ENCODE assay signal across 29 cellular contexts in the genomic region with DNA sequence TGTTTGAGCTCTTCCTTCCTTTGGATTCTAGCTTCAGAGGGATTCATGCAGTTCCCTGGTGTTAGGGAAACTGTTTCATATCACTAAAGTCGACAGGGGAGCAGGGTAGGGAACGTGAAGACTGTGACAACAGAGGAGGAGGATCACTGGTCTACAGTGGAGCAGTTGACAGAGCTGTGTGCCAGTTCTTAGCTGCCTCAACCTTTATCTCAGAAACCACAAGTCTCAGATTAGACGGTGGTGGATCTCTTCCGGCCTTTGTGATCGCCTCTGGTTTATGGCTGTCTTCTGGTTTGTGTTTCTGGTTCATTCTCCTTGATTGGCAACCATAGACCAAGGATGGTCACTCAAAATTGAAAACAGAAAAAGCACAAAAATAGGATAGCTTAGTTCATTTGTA.
"Had no signal": no experiment of that assay in that cellular context is flagged by ENCODE, and none has a peak within 500 bp of the region (broad histone marks: within the 10 kb centered on the region; RNA-seq: fewer than 3 reads in every experiment).

No MANE protein-coding gene starts in this region.

- H3K27me3 Mint-ChIP-seq: naive thymus-derived CD8-positive, alpha-beta T cell; T-helper 17 cell had no signal

- H3K79me2 ChIP-seq: parathyroid adenoma had no signal

- DNase-seq: activated CD4-positive, alpha-beta T cell treated with anti-CD3 and anti-CD28 coated beads for 48 hours; activated CD4-positive, alpha-beta T cell treated with anti-CD3 and anti-CD28 coated beads, Interleukin-2, amount 50 U/mL, for 48 hours; activated CD8-positive, alpha-beta memory T cell treated with anti-CD3 and anti-CD28 coated beads for 24 hours; activated effector memory CD4-positive, alpha-beta T cell treated with Interleukin-2 at 50 U/mL for 16 hours; activated naive CD4-positive, alpha-beta T cell treated with Interleukin-2 at 50 U/mL for 16 hours; aorta; body of pancreas; effector CD8-positive, alpha-beta T cell; gastrocnemius medialis; glutamatergic neuron; left cardiac atrium; left ventricle myocardium superior; midbrain; naive thymus-derived CD8-positive, alpha-beta T cell; occipital lobe; psoas muscle; spleen; stimulated activated naive CD4-positive, alpha-beta T cell; T-helper 17 cell; tibial artery; upper lobe of right lung had no signal

- H3K4me3 Mint-ChIP-seq: activated naive CD8-positive, alpha-beta T cell; naive thymus-derived CD8-positive, alpha-beta T cell; neural crest cell; T-helper 17 cell had no signal

- H3K9me3 ChIP-seq: body of pancreas, gastrocnemius medialis, psoas muscle, spleen, suprapubic skin, tibial artery, upper lobe of right lung had no signal

- H3K36me3 ChIP-seq: gastrocnemius medialis, spleen, suprapubic skin, tibial artery, upper lobe of right lung had no signal

- H2AFZ ChIP-seq: parathyroid adenoma had no signal

- H3K4me3 ChIP-seq: body of pancreas, gastrocnemius medialis, psoas muscle, spleen, suprapubic skin, tibial artery, upper lobe of right lung had no signal

- H3K9ac ChIP-seq: parathyroid adenoma had no signal

- ATAC-seq: activated CD4-positive, CD25-positive, alpha-beta regulatory T cell treated with anti-CD3 and anti-CD28 coated beads, Interleukin-2, amount 50 U/mL, for 24 hours; body of pancreas; gastrocnemius medialis; left cardiac atrium; left ventricle myocardium superior; naive thymus-derived CD8-positive, alpha-beta T cell; psoas muscle; T-helper 17 cell; upper lobe of right lung had no signal

- H3K4me1 ChIP-seq: body of pancreas, gastrocnemius medialis, parathyroid adenoma, psoas muscle, spleen, suprapubic skin, tibial artery, upper lobe of right lung had no signal

- H3K27ac Mint-ChIP-seq: activated naive CD8-positive, alpha-beta T cell; naive thymus-derived CD8-positive, alpha-beta T cell; T-helper 17 cell had no signal

- H3K27ac ChIP-seq: body of pancreas, gastrocnemius medialis, parathyroid adenoma, psoas muscle, spleen, suprapubic skin, tibial artery, upper lobe of right lung had no signal

- H3K27me3 ChIP-seq: body of pancreas, gastrocnemius medialis, spleen, suprapubic skin, tibial artery, upper lobe of right lung had no signal

- FAIRE-seq: colon, endometrium, keratinocyte had no signal

- H3K36me3 Mint-ChIP-seq: activated naive CD8-positive, alpha-beta T cell; naive thymus-derived CD8-positive, alpha-beta T cell had no signal

- H3K4me1 Mint-ChIP-seq: naive thymus-derived CD8-positive, alpha-beta T cell; T-helper 17 cell had no signal
